29 cellular contexts compared by ENCODE assay signal in genomic region chr11:108858624-108859023, GRCh38.
"Had no signal": no experiment of that assay in that cellular context is flagged by ENCODE, and none has a peak within 500 bp of the region (broad histone marks: within the 10 kb centered on the region; RNA-seq: fewer than 3 reads in every experiment).

No MANE protein-coding gene starts in this region.

- ATAC-seq: activated CD4-positive, alpha-beta T cell treated with anti-CD3 and anti-CD28 coated beads for 36 hours; activated CD4-positive, CD25-positive, alpha-beta regulatory T cell treated with anti-CD3 and anti-CD28 coated beads, Interleukin-2, amount 50 U/mL, for 24 hours; activated CD8-positive, alpha-beta memory T cell treated with anti-CD3 and anti-CD28 coated beads, Interleukin-2, amount 10 ng/mL, durations not matched to agents 7 days and 5 days; activated CD8-positive, alpha-beta T cell treated with anti-CD3 and anti-CD28 coated beads, Interleukin-2, amount 10 ng/mL, durations not matched to agents 7 days and 5 days; activated naive CD8-positive, alpha-beta T cell treated with anti-CD3 and anti-CD28 coated beads, Interleukin-2, amount 50 U/mL, for 24 hours; esophagus mucosa had no signal

- H3K4me1 ChIP-seq: breast epithelium had no signal

- H3K9me3 ChIP-seq: adrenal gland, breast epithelium had no signal

- DNase-seq: activated B cell treated with CpG ODN at 0.5 μM for 24 hours; activated CD4-positive, alpha-beta memory T cell treated with anti-CD3 and anti-CD28 coated beads for 36 hours; activated CD4-positive, alpha-beta T cell treated with anti-CD3 and anti-CD28 coated beads for 36 hours; activated CD4-positive, alpha-beta T cell treated with anti-CD3 and anti-CD28 coated beads, Interleukin-2, amount 10 ng/mL, durations not matched to agents 24 days and 14 days; activated CD8-positive, alpha-beta memory T cell treated with anti-CD3 and anti-CD28 coated beads, Interleukin-2, amount 10 ng/mL, durations not matched to agents 7 days and 5 days; activated CD8-positive, alpha-beta memory T cell treated with anti-CD3 and anti-CD28 coated beads, Interleukin-2, amount 50 U/mL, for 4 hours; activated CD8-positive, alpha-beta T cell treated with anti-CD3 and anti-CD28 coated beads, Interleukin-2, amount 10 ng/mL, durations not matched to agents 7 days and 5 days; activated effector memory CD4-positive, alpha-beta T cell treated with anti-CD3 and anti-CD28 coated beads, Interleukin-2, amount 50 U/mL, for 16 hours; activated naive CD4-positive, alpha-beta T cell treated with anti-CD3 and anti-CD28 coated beads for 36 hours; activated naive CD8-positive, alpha-beta T cell treated with anti-CD3 and anti-CD28 coated beads for 36 hours; activated naive CD8-positive, alpha-beta T cell treated with anti-CD3 and anti-CD28 coated beads, Interleukin-2, amount 50 U/mL, for 24 hours; activated T-cell treated with anti-CD3 and anti-CD28 coated beads, Interleukin-2, amount 50 U/mL, for 1 hour; activated T-cell treated with anti-CD3 and anti-CD28 coated beads, Interleukin-2, amount 50 U/mL, for 48 hours; adrenal gland; amygdala; aorta; central memory CD4-positive, alpha-beta T cell; dorsolateral prefrontal cortex; effector memory CD4-positive, alpha-beta T cell; endodermal cell; foreskin fibroblast; head of caudate nucleus; T-helper 2 cell had no signal

- H3K27me3 ChIP-seq: adrenal gland, breast epithelium, cardiac muscle cell, dorsolateral prefrontal cortex had no signal

- H3K4me3 ChIP-seq: adrenal gland, breast epithelium, cardiac muscle cell, coronary artery, dorsolateral prefrontal cortex had no signal

- H3K27ac ChIP-seq: adrenal gland, breast epithelium, cardiac muscle cell, coronary artery, VCaP had no signal

- H3K36me3 ChIP-seq: adrenal gland, cardiac muscle cell had no signal
